18 cellular contexts compared by ENCODE assay signal in the genomic region with DNA sequence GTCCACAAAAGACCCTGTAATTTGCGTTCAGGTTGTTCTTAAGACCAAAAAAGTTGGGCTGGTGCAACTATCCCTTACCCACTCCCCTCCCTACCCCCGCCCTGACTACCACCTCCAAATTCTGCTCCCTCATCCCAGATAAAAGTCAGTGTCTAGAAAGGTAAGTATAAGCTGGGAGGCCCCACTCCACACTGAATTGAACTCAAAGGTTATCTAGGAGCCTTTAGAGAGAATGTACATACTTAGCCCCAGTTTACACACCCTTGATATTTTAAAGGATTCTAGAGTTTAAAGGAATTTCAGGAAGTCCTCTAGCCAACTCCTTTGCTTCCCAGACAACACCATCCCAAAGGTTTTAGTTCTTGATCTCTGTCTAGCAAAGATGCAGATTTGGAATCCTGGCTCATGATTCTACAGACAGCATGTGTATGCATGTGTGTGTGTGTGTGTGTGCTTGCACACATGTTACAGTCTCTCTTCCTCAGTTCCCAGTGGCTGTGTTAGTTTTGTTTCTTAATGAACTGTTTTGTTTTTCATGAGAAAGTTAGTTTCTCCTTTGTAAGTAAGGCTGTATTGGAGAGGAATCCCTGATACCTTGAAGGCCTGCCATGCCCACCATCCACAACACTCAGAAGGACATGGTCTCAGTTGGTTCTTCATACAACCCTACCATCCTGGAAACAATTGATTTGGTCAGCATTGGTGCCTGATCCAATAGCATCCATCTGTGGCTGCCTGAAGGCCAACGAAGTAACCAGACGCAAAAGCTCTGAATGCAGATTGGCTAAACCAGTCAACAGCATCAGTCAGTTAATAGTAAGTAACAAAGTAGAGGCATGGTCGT.
"Had no signal": no experiment of that assay in that cellular context is flagged by ENCODE, and none has a peak within 500 bp of the region (broad histone marks: within the 10 kb centered on the region; RNA-seq: fewer than 3 reads in every experiment).

No MANE protein-coding gene starts in this region.

- H3K4me3 ChIP-seq: dorsolateral prefrontal cortex, lung, pancreas, spleen, thoracic aorta, tibial nerve, upper lobe of left lung, uterus had no signal

- FAIRE-seq: frontal cortex, keratinocyte, pancreas had no signal

- H3K36me3 Mint-ChIP-seq: memory B cell; natural killer cell; stimulated activated memory B cell treated with anti-CD40 and anti-IgM and Interleukin-4, amounts not matched to agents 10 μg/mL and 1 μg/mL and 100 μg/mL, for 72 hours had no signal

- DNase-seq: dorsolateral prefrontal cortex; effector CD4-positive, alpha-beta T cell; natural killer cell; pancreas; spleen; stimulated activated CD4-positive, alpha-beta T cell treated with anti-CD3 and anti-CD28 coated beads, Interleukin-4, amount 100 ng/mL, for 4 hours; stimulated activated naive CD8-positive, alpha-beta T cell treated with anti-CD3 and anti-CD28 coated beads, Interleukin-15, Interleukin-2, amounts not matched to agents 100 U/mL and 50 U/mL, for 24 hours; substantia nigra; upper lobe of left lung; uterus had no signal

- H3K27me3 ChIP-seq: dorsolateral prefrontal cortex, pancreas, spleen, tibial nerve, upper lobe of left lung, uterus had no signal

- H3K27me3 Mint-ChIP-seq: memory B cell; stimulated activated memory B cell treated with anti-CD40 and anti-IgM and Interleukin-4, amounts not matched to agents 10 μg/mL and 1 μg/mL and 100 μg/mL, for 72 hours had no signal

- H3K36me3 ChIP-seq: pancreas, spleen, thoracic aorta, upper lobe of left lung, uterus had no signal

- H3K27ac ChIP-seq: pancreas, spleen, thoracic aorta, tibial nerve, upper lobe of left lung, uterus had no signal

- H3K9me3 ChIP-seq: pancreas, spleen, thoracic aorta, tibial nerve, upper lobe of left lung, uterus had no signal

- H3K27ac Mint-ChIP-seq: memory B cell; natural killer cell; stimulated activated memory B cell treated with anti-CD40 and anti-IgM and Interleukin-4, amounts not matched to agents 10 μg/mL and 1 μg/mL and 100 μg/mL, for 72 hours had no signal

- H3K4me1 Mint-ChIP-seq: natural killer cell had no signal

- H3K4me1 ChIP-seq: spleen, uterus had no signal

- H3K9me3 Mint-ChIP-seq: memory B cell; stimulated activated memory B cell treated with anti-CD40 and anti-IgM and Interleukin-4, amounts not matched to agents 10 μg/mL and 1 μg/mL and 100 μg/mL, for 72 hours had no signal

- H3K4me3 Mint-ChIP-seq: memory B cell; natural killer cell; stimulated activated memory B cell treated with anti-CD40 and anti-IgM and Interleukin-4, amounts not matched to agents 10 μg/mL and 1 μg/mL and 100 μg/mL, for 72 hours had no signal

- ATAC-seq: natural killer cell; pancreas; sciatic nerve; stimulated activated memory B cell treated with anti-CD40 and anti-IgM and Interleukin-4, amounts not matched to agents 10 μg/mL and 1 μg/mL and 100 μg/mL, for 72 hours; stimulated activated naive CD8-positive, alpha-beta T cell treated with anti-CD3 and anti-CD28 coated beads, Interleukin-15, Interleukin-2, amounts not matched to agents 100 U/mL and 50 U/mL, for 24 hours had no signal
